In the genomic region with DNA sequence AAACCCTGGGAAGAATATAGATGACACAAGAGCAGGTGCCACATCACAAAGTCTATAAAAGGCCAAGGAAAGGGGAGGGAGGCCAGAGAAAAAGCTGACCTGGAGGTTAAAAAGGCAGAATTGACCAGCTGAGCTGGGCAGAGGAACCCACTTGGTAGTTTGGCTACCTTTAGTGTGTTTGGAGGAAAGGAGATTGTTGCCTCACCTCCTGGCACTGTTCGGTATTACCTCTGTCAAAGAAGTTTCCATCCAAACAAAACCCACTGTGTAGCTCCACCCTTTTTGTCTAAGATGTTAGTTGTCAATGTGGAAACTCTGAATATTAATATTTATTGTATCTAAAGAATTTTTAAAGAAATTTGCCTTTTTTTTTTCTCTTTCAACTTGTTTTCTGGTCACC, we compare ENCODE assay signal across 11 cellular contexts. TPM values are rescaled to one million over a fixed set of nuclear protein-coding genes. Genes with fewer than 3 reads are reported as not detected.
DNase-seq lines count a peak whose midpoint lies in the region; ATAC-seq, FAIRE-seq and TF ChIP-seq lines count a peak whose summit lies in the region.
"Had no signal": no experiment of that assay in that cellular context is flagged by ENCODE, and none has a peak within 500 bp of the region (broad histone marks: within the 10 kb centered on the region; RNA-seq: fewer than 3 reads in every experiment).

No MANE protein-coding gene starts in this region.

- no peak for FAIRE-seq in D721Med (lab: Jason Lieb, UNC)

- peaks cover 5% of the 10 kb centered on the region for H3K36me3 Mint-ChIP-seq in activated naive CD8-positive, alpha-beta T cell treated with anti-CD3 and anti-CD28 coated beads, Interleukin-2, amount 10 ng/mL, durations not matched to agents 7 days and 5 days
- H3K36me3 Mint-ChIP-seq in activated naive CD8-positive, alpha-beta T cell treated with anti-CD3 and anti-CD28 coated beads for 36 hours, result peaks cover 2% of the 10 kb centered on the region
- H3K36me3 Mint-ChIP-seq in glutamatergic neuron (ENCODE audit: unreplicated experiment) (no peaks in the 10 kb centered on the region), type B pancreatic cell (peaks cover 16% of the 10 kb centered on the region)

- no peaks in the 10 kb centered on the region for H3K27me3 ChIP-seq in RWPE2 (ENCODE audit: insufficient read depth, poor library complexity, severe bottlenecking)
- H3K27me3 ChIP-seq: esophagus muscularis mucosa had no signal

- H3K9me3 ChIP-seq in RWPE2 (ENCODE audit: severe bottlenecking), result no peaks in the 10 kb centered on the region
- H3K9me3 ChIP-seq: esophagus muscularis mucosa had no signal

- H3K4me1 Mint-ChIP-seq in activated naive CD8-positive, alpha-beta T cell treated with anti-CD3 and anti-CD28 coated beads, Interleukin-2, amount 10 ng/mL, durations not matched to agents 7 days and 5 days, result peaks cover 12% of the 10 kb centered on the region
- H3K4me1 Mint-ChIP-seq in activated naive CD8-positive, alpha-beta T cell treated with anti-CD3 and anti-CD28 coated beads for 36 hours, result no peaks in the 10 kb centered on the region
- no peaks in the 10 kb centered on the region for H3K4me1 Mint-ChIP-seq in glutamatergic neuron (ENCODE audit: low read depth, unreplicated experiment)
- H3K4me1 Mint-ChIP-seq in type B pancreatic cell (ENCODE audit: unreplicated experiment), result no peaks in the 10 kb centered on the region

- ATAC-seq in activated naive CD8-positive, alpha-beta T cell treated with anti-CD3 and anti-CD28 coated beads, Interleukin-2, amount 10 ng/mL, durations not matched to agents 7 days and 5 days (ENCODE audit: low read depth), result peak; percentile 54
- ATAC-seq in RWPE2 (ENCODE audit: low read depth) (peak; percentile 45; the same call in 2 of the 3 replicates), GM19455 (IDR thresholded peaks at IDR 0.05; ENCODE audit: unreplicated experiment) (no peak)

- H3K4me3 ChIP-seq in RWPE2 (ENCODE audit: severe bottlenecking), result no peak overlapping the region
- H3K4me3 ChIP-seq: esophagus muscularis mucosa had no signal

- DNase-seq in activated naive CD8-positive, alpha-beta T cell treated with anti-CD3 and anti-CD28 coated beads, Interleukin-2, amount 10 ng/mL, durations not matched to agents 7 days and 5 days, result no peak
- no peak for DNase-seq in activated naive CD8-positive, alpha-beta T cell treated with anti-CD3 and anti-CD28 coated beads for 36 hours
- DNase-seq in RWPE2 (ENCODE audit: low spot score) (no peak), glutamatergic neuron (no peak), type B pancreatic cell (ENCODE audit: extremely low spot score, unreplicated experiment) (no peak), ecto neural progenitor cell (ENCODE audit: low spot score) (no peak), D721Med (ENCODE audit: insufficient read length, low spot score) (no peak)
- DNase-seq: activated naive CD4-positive, alpha-beta T cell treated with Interleukin-2 at 50 U/mL for 16 hours; NCI-H82 had no signal

- H3K27ac ChIP-seq in RWPE2 (ENCODE audit: poor library complexity, severe bottlenecking), result peak overlapping the region; percentile 52
- H3K27ac ChIP-seq: esophagus muscularis mucosa had no signal

- no peaks in the 10 kb centered on the region for H3K9me3 Mint-ChIP-seq in activated naive CD8-positive, alpha-beta T cell treated with anti-CD3 and anti-CD28 coated beads, Interleukin-2, amount 10 ng/mL, durations not matched to agents 7 days and 5 days
- no peaks in the 10 kb centered on the region for H3K9me3 Mint-ChIP-seq in activated naive CD8-positive, alpha-beta T cell treated with anti-CD3 and anti-CD28 coated beads for 36 hours
- H3K9me3 Mint-ChIP-seq in glutamatergic neuron (ENCODE audit: unreplicated experiment) (no peaks in the 10 kb centered on the region), type B pancreatic cell (no peaks in the 10 kb centered on the region)

- POLR2A ChIA-PET in activated naive CD8-positive, alpha-beta T cell treated with anti-CD3 and anti-CD28 coated beads, Interleukin-2, amount 10 ng/mL, durations not matched to agents 7 days and 5 days (lab: Charles Lee), result no interaction called here

- peaks cover 54% of the 10 kb centered on the region for H3K4me1 ChIP-seq in RWPE2 (ENCODE audit: insufficient read depth, poor library complexity, severe bottlenecking)
- H3K4me1 ChIP-seq: esophagus muscularis mucosa had no signal

- H3K27me3 Mint-ChIP-seq in activated naive CD8-positive, alpha-beta T cell treated with anti-CD3 and anti-CD28 coated beads, Interleukin-2, amount 10 ng/mL, durations not matched to agents 7 days and 5 days, result no peaks in the 10 kb centered on the region
- no peaks in the 10 kb centered on the region for H3K27me3 Mint-ChIP-seq in activated naive CD8-positive, alpha-beta T cell treated with anti-CD3 and anti-CD28 coated beads for 36 hours
- no peaks in the 10 kb centered on the region for H3K27me3 Mint-ChIP-seq in glutamatergic neuron (ENCODE audit: unreplicated experiment)
- H3K27me3 Mint-ChIP-seq in type B pancreatic cell, result no peaks in the 10 kb centered on the region

- TF ChIP-seq CTCF in RWPE2 (IDR thresholded peaks at IDR 0.05; ENCODE audit: poor library complexity, severe bottlenecking) (no peak), glutamatergic neuron (IDR thresholded peaks at IDR 0.05; ENCODE audit: partially characterized antibody, unreplicated experiment) (peak; percentile 19), type B pancreatic cell (conservative IDR thresholded peaks at IDR 0.05) (peak; percentile 53), D721Med (IDR thresholded peaks at IDR 0.05; ENCODE audit: insufficient read depth, missing control alignments) (no peak)

- H3K36me3 ChIP-seq in RWPE2 (ENCODE audit: low read depth), result peaks cover 75% of the 10 kb centered on the region

- H3K27ac Mint-ChIP-seq in activated naive CD8-positive, alpha-beta T cell treated with anti-CD3 and anti-CD28 coated beads, Interleukin-2, amount 10 ng/mL, durations not matched to agents 7 days and 5 days, result no peak overlapping the region
- H3K27ac Mint-ChIP-seq in activated naive CD8-positive, alpha-beta T cell treated with anti-CD3 and anti-CD28 coated beads for 36 hours, result no peak overlapping the region
- H3K27ac Mint-ChIP-seq in glutamatergic neuron (ENCODE audit: unreplicated experiment) (no peak overlapping the region), type B pancreatic cell (no peak overlapping the region)

- no peak overlapping the region for H3K4me3 Mint-ChIP-seq in activated naive CD8-positive, alpha-beta T cell treated with anti-CD3 and anti-CD28 coated beads, Interleukin-2, amount 10 ng/mL, durations not matched to agents 7 days and 5 days
- no peak overlapping the region for H3K4me3 Mint-ChIP-seq in activated naive CD8-positive, alpha-beta T cell treated with anti-CD3 and anti-CD28 coated beads for 36 hours
- H3K4me3 Mint-ChIP-seq in glutamatergic neuron (ENCODE audit: unreplicated experiment), result no peak overlapping the region
- H3K4me3 Mint-ChIP-seq in type B pancreatic cell, result no peak overlapping the region

RNA-seq across cellular contexts. Expression of gene ENTPD7, which starts 23.4 kb away (rescaled TPM):
- 1 to 10 TPM; 3.3 to 3.5 TPM for total RNA-seq in activated naive CD8-positive, alpha-beta T cell treated with anti-CD3 and anti-CD28 coated beads, Interleukin-2, amount 10 ng/mL, durations not matched to agents 7 days and 5 days
- total RNA-seq in activated naive CD8-positive, alpha-beta T cell treated with anti-CD3 and anti-CD28 coated beads for 36 hours, result 1 to 10 TPM; 4.4 to 5.2 TPM
- total RNA-seq in glutamatergic neuron (ENCODE audit: unreplicated experiment) (11.0 TPM), type B pancreatic cell (ENCODE audit: low replicate concordance) (22.9 and 32.8 TPM in 2 replicates)

RNA-seq across cellular contexts. Expression of gene COX15, which starts 49.2 kb away (rescaled TPM):
- 10 to 100 TPM; 39.4 to 46.0 TPM for total RNA-seq in activated naive CD8-positive, alpha-beta T cell treated with anti-CD3 and anti-CD28 coated beads, Interleukin-2, amount 10 ng/mL, durations not matched to agents 7 days and 5 days
- 10 to 100 TPM; 39.2 to 42.0 TPM for total RNA-seq in activated naive CD8-positive, alpha-beta T cell treated with anti-CD3 and anti-CD28 coated beads for 36 hours
- total RNA-seq in glutamatergic neuron (ENCODE audit: unreplicated experiment), result 41.5 TPM
- total RNA-seq in type B pancreatic cell (ENCODE audit: low replicate concordance), result 36.1 and 46.5 TPM in 2 replicates

RNA-seq across cellular contexts. Expression of gene CUTC, which starts 49.3 kb away (rescaled TPM):
- 10 to 100 TPM; 26.0 to 31.5 TPM for total RNA-seq in activated naive CD8-positive, alpha-beta T cell treated with anti-CD3 and anti-CD28 coated beads, Interleukin-2, amount 10 ng/mL, durations not matched to agents 7 days and 5 days
- total RNA-seq in activated naive CD8-positive, alpha-beta T cell treated with anti-CD3 and anti-CD28 coated beads for 36 hours, result 10 to 100 TPM; 36.1 to 38.1 TPM
- 10.5 TPM for total RNA-seq in glutamatergic neuron (ENCODE audit: unreplicated experiment)
- total RNA-seq in type B pancreatic cell (ENCODE audit: low replicate concordance), result 11.8 and 13.7 TPM in 2 replicates

Comparison
In these comparisons a context has a peak if more than half of its experiments do, and no peak if none do; other contexts are left out.
1. CTCF ChIP-seq: peak in glutamatergic neuron (single experiment) and type B pancreatic cell (single experiment); none in RWPE2 (single experiment) and D721Med (single experiment).